Comparison of ENCODE assay signal across 1 cellular context in the genomic region with DNA sequence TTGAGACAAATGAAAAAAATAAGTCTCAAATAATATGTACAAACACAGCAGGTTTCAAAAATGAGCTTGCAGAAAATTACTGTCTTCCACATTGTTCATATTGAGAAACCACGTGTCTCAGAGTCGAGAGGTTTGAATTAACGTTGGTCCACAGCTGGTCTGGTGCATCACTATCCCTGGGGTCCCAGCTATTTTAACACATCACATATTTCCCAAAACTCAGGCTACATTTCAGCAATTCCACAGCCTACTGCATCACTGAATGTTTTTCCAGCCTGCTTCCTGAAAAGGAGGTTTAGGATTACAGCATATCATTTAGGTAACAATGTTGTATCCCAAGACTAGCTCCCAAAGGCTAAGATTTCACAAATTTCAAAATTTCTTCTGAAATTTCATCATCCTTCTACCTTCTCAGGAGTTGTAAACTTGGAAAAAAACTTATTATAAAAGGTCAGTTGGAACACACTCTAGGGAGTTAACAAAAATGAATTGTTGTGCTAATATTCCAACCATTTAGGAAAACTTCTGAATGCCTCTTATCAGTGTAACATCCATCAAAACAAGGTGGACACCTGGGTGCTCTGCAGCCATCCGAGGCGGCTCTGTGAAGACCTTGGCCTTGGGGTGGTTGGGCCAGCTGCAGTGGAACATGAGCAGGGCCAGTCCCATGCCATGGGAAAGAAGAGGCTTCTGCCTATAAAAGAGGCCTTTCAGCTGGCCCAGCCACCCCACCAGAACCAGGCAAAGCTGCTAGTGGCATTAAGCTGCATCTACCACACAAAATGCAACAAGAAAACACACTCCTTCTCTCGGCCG.
TF ChIP-seq lines count a peak whose summit lies in the region.

No MANE protein-coding gene starts in this region.

TF ChIP-seq in K562, 482 proteins besides CTCF, POLR2A, EP300 and RAD21 (continued from another document):
- TF ChIP-seq, protein P1, sequence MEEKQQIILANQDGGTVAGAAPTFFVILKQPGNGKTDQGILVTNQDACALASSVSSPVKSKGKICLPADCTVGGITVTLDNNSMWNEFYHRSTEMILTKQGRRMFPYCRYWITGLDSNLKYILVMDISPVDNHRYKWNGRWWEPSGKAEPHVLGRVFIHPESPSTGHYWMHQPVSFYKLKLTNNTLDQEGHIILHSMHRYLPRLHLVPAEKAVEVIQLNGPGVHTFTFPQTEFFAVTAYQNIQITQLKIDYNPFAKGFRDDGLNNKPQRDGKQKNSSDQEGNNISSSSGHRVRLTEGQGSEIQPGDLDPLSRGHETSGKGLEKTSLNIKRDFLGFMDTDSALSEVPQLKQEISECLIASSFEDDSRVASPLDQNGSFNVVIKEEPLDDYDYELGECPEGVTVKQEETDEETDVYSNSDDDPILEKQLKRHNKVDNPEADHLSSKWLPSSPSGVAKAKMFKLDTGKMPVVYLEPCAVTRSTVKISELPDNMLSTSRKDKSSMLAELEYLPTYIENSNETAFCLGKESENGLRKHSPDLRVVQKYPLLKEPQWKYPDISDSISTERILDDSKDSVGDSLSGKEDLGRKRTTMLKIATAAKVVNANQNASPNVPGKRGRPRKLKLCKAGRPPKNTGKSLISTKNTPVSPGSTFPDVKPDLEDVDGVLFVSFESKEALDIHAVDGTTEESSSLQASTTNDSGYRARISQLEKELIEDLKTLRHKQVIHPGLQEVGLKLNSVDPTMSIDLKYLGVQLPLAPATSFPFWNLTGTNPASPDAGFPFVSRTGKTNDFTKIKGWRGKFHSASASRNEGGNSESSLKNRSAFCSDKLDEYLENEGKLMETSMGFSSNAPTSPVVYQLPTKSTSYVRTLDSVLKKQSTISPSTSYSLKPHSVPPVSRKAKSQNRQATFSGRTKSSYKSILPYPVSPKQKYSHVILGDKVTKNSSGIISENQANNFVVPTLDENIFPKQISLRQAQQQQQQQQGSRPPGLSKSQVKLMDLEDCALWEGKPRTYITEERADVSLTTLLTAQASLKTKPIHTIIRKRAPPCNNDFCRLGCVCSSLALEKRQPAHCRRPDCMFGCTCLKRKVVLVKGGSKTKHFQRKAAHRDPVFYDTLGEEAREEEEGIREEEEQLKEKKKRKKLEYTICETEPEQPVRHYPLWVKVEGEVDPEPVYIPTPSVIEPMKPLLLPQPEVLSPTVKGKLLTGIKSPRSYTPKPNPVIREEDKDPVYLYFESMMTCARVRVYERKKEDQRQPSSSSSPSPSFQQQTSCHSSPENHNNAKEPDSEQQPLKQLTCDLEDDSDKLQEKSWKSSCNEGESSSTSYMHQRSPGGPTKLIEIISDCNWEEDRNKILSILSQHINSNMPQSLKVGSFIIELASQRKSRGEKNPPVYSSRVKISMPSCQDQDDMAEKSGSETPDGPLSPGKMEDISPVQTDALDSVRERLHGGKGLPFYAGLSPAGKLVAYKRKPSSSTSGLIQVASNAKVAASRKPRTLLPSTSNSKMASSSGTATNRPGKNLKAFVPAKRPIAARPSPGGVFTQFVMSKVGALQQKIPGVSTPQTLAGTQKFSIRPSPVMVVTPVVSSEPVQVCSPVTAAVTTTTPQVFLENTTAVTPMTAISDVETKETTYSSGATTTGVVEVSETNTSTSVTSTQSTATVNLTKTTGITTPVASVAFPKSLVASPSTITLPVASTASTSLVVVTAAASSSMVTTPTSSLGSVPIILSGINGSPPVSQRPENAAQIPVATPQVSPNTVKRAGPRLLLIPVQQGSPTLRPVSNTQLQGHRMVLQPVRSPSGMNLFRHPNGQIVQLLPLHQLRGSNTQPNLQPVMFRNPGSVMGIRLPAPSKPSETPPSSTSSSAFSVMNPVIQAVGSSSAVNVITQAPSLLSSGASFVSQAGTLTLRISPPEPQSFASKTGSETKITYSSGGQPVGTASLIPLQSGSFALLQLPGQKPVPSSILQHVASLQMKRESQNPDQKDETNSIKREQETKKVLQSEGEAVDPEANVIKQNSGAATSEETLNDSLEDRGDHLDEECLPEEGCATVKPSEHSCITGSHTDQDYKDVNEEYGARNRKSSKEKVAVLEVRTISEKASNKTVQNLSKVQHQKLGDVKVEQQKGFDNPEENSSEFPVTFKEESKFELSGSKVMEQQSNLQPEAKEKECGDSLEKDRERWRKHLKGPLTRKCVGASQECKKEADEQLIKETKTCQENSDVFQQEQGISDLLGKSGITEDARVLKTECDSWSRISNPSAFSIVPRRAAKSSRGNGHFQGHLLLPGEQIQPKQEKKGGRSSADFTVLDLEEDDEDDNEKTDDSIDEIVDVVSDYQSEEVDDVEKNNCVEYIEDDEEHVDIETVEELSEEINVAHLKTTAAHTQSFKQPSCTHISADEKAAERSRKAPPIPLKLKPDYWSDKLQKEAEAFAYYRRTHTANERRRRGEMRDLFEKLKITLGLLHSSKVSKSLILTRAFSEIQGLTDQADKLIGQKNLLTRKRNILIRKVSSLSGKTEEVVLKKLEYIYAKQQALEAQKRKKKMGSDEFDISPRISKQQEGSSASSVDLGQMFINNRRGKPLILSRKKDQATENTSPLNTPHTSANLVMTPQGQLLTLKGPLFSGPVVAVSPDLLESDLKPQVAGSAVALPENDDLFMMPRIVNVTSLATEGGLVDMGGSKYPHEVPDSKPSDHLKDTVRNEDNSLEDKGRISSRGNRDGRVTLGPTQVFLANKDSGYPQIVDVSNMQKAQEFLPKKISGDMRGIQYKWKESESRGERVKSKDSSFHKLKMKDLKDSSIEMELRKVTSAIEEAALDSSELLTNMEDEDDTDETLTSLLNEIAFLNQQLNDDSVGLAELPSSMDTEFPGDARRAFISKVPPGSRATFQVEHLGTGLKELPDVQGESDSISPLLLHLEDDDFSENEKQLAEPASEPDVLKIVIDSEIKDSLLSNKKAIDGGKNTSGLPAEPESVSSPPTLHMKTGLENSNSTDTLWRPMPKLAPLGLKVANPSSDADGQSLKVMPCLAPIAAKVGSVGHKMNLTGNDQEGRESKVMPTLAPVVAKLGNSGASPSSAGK (IDR thresholded peaks at IDR 0.05), result peak; percentile 23; the same call in 1 of the 2 replicates
- peak; percentile 62 for TF ChIP-seq L3MBTL2 (IDR thresholded peaks at IDR 0.05)
